ENCODE assay signal across 29 cellular contexts in the genomic region with DNA sequence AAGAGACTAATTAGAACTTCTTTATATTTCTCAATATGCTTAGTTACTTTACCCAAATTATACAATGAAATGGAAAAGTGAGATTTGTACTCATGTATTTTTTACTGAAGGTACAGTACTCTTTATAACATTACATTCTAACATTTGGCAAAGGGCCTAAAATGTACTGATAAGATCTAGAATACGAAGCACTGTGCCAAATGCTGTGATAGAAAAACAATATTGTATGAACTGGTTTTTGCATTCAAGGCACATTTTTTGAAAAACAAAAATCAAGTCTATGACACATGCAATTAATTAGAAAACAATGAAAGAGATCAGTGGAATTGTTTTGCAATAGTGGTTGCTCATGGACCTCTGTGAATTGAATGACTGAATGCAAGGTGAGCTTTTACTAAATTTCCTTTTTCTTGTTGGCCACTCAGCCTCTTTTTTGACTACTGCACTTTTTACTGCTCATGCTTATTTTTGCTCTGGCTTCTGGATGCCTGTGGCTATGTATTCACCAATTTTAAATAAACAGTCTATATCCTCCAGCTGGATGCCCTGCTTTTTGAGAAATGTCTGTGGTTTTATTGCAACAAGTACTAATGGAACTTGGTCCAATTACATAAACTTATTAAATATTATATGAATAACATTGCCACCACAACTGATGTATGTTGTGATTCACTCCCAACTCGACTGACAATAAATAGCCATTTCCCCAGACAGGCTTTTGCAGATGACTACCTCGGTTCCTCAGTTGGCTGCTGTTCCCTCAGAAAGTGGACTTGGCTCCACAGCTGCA. TPM values are rescaled to one million over a fixed set of nuclear protein-coding genes. Genes with fewer than 3 reads are reported as not detected.
A peak's percentile ranks its signal among the peaks of the same experiment; 100 is the strongest.
DNase-seq lines count a peak whose midpoint lies in the region; ATAC-seq, FAIRE-seq and TF ChIP-seq lines count a peak whose summit lies in the region.
"Had no signal": no experiment of that assay in that cellular context is flagged by ENCODE, and none has a peak within 500 bp of the region (broad histone marks: within the 10 kb centered on the region; RNA-seq: fewer than 3 reads in every experiment).

No MANE protein-coding gene starts in this region.

- H3K4me3 ChIP-seq in IMR-90 (ENCODE audit: insufficient read depth, low read depth, low read length) (no peak overlapping the region), astrocyte (ENCODE audit: insufficient read depth, low read depth, low read length) (no peak overlapping the region), fibroblast of pulmonary artery (replicated peaks; ENCODE audit: low read depth, low read length) (no peak overlapping the region)
- H3K4me3 ChIP-seq: coronary artery, hepatocyte, lower lobe of right lung, MG63, spleen, stomach, upper lobe of left lung had no signal

- no peak for TF ChIP-seq RAD21 in IMR-90 (IDR thresholded peaks at IDR 0.05; ENCODE audit: low read length)

- H2BK5ac ChIP-seq in IMR-90 (ENCODE audit: low read depth, low read length, poor library complexity, severe bottlenecking), result no peak overlapping the region

- no CpG with 5 or more reads among the region's 3 CpGs for WGBS in IMR-90 (ENCODE audit: extremely low coverage in 2 of 2, insufficient read length in 1 of 2), 2 experiments

- no peaks in the 10 kb centered on the region for H3K36me3 ChIP-seq in IMR-90 (ENCODE audit: control insufficient read depth, insufficient read depth, low read length)
- no peaks in the 10 kb centered on the region for H3K36me3 ChIP-seq in astrocyte (ENCODE audit: insufficient read depth, low read length)
- H3K36me3 ChIP-seq: lower lobe of right lung, MG63, spleen, stomach, upper lobe of left lung had no signal

- no peak overlapping the region for H3K4me3 Mint-ChIP-seq in astrocyte (ENCODE audit: unreplicated experiment)
- H3K4me3 Mint-ChIP-seq in activated CD4-positive, alpha-beta T cell treated with anti-CD3 and anti-CD28 coated beads, Interleukin-2, amount 10 ng/mL, durations not matched to agents 7 days and 5 days, result no peak overlapping the region
- H3K4me3 Mint-ChIP-seq: activated naive CD8-positive, alpha-beta T cell treated with anti-CD3 and anti-CD28 coated beads for 36 hours; activated T-helper 17 cell treated with anti-CD3 and anti-CD28 coated beads, Interleukin-2, amount 50 U/mL, for 72 hours; B cell; brain had no signal

- H3K9me3 Mint-ChIP-seq in astrocyte (ENCODE audit: unreplicated experiment), result no peaks in the 10 kb centered on the region
- H3K9me3 Mint-ChIP-seq in activated CD4-positive, alpha-beta T cell treated with anti-CD3 and anti-CD28 coated beads, Interleukin-2, amount 10 ng/mL, durations not matched to agents 7 days and 5 days, result peaks cover 4% of the 10 kb centered on the region

- TF ChIP-seq CTCF in IMR-90 (conservative IDR thresholded peaks at IDR 0.05; ENCODE audit: low read depth, low read length) (no peak), astrocyte (IDR thresholded peaks at IDR 0.05; ENCODE audit: insufficient read depth, low read depth, low read length) (no peak), fibroblast of pulmonary artery (IDR thresholded peaks at IDR 0.05; ENCODE audit: low read length, missing control alignments) (no peak)

- no peaks in the 10 kb centered on the region for H3K9me1 ChIP-seq in IMR-90 (ENCODE audit: insufficient read depth, low read length)

- H3K27ac ChIP-seq in IMR-90 (ENCODE audit: insufficient read depth, low read length) (no peak overlapping the region), astrocyte (ENCODE audit: low read depth, low read length) (no peak overlapping the region)
- H3K27ac ChIP-seq: coronary artery, foreskin keratinocyte, hepatocyte, lower lobe of right lung, spleen, stomach, upper lobe of left lung had no signal

- no peaks in the 10 kb centered on the region for H3K79me1 ChIP-seq in IMR-90 (ENCODE audit: low read depth in 1 of 2, low read length in 2 of 2)

- no peak for FAIRE-seq in astrocyte (lab: Jason Lieb, UNC)

- H2AK5ac ChIP-seq in IMR-90 (ENCODE audit: low read depth, low read length), result no peak overlapping the region

- no peak overlapping the region for H3K18ac ChIP-seq in IMR-90 (ENCODE audit: low read depth, low read length)

- no peak overlapping the region for H2BK120ac ChIP-seq in IMR-90 (ENCODE audit: low read depth, low read length)

- H3K36me3 Mint-ChIP-seq in astrocyte (ENCODE audit: low read depth, unreplicated experiment), result no peaks in the 10 kb centered on the region
- H3K36me3 Mint-ChIP-seq in activated CD4-positive, alpha-beta T cell treated with anti-CD3 and anti-CD28 coated beads, Interleukin-2, amount 10 ng/mL, durations not matched to agents 7 days and 5 days (ENCODE audit: low read depth), result no peaks in the 10 kb centered on the region
- H3K36me3 Mint-ChIP-seq: brain had no signal

- H3K9ac ChIP-seq in IMR-90 (ENCODE audit: low read depth, low read length) (no peak overlapping the region), astrocyte (ENCODE audit: low read length) (no peak overlapping the region)

- H4K91ac ChIP-seq in IMR-90 (ENCODE audit: insufficient read depth, low read depth, low read length), result no peak overlapping the region

- H3K56ac ChIP-seq in IMR-90 (ENCODE audit: extremely low read depth, insufficient read depth, low read length), result no peak overlapping the region

- DNase-seq in DMS79 treated with DMSO at 0.1 percent for 48 hours (lab: John Stamatoyannopoulos, UW), result peak; percentile 47
- DNase-seq in IMR-90, result peak; percentile 31
- peak; percentile 62 for DNase-seq in astrocyte (ENCODE audit: low read depth)
- DNase-seq in fibroblast of pulmonary artery (ENCODE audit: low read depth), result peak; percentile 59
- DNase-seq in mesenteric fat pad (ENCODE audit: low spot score), result no peak
- no peak for DNase-seq in T-helper 9 cell
- no peak for DNase-seq in activated CD4-positive, alpha-beta T cell treated with anti-CD3 and anti-CD28 coated beads, Interleukin-2, amount 10 ng/mL, durations not matched to agents 7 days and 5 days
- no peak for DNase-seq in AG08396 (ENCODE audit: low spot score)
- DNase-seq: activated CD4-positive, alpha-beta T cell treated with anti-CD3 and anti-CD28 coated beads, Interleukin-2, amount 50 U/mL, for 1 hour; activated naive CD8-positive, alpha-beta T cell treated with anti-CD3 and anti-CD28 coated beads for 36 hours; Caco-2; GDM1; islet precursor cell; lower lobe of right lung; MG63; NCI-H2029; NCI-H524 treated with DMSO at 0.1 percent for 48 hours; SHP77 treated with DMSO at 0.1 percent for 48 hours; spleen; stimulated activated CD4-positive, alpha-beta T cell treated with anti-CD3 and anti-CD28 coated beads, Interleukin-4, amount 100 ng/mL, for 4 hours; stomach; T-helper 1 cell; upper lobe of left lung had no signal

- peak; percentile 21; the same call in 1 of the 2 replicates for ATAC-seq in IMR-90 (ENCODE audit: low read depth)
- ATAC-seq: activated T-helper 17 cell treated with anti-CD3 and anti-CD28 coated beads, Interleukin-2, amount 50 U/mL, for 72 hours; foreskin keratinocyte; lower lobe of right lung had no signal

- H4K8ac ChIP-seq in IMR-90 (ENCODE audit: low read depth in 2 of 2, low read length in 2 of 2), result no peak overlapping the region

- no peaks in the 10 kb centered on the region for H3K4me1 Mint-ChIP-seq in astrocyte (ENCODE audit: low read depth, unreplicated experiment)
- H3K4me1 Mint-ChIP-seq in activated CD4-positive, alpha-beta T cell treated with anti-CD3 and anti-CD28 coated beads, Interleukin-2, amount 10 ng/mL, durations not matched to agents 7 days and 5 days, result no peaks in the 10 kb centered on the region
- H3K4me1 Mint-ChIP-seq: activated naive CD8-positive, alpha-beta T cell treated with anti-CD3 and anti-CD28 coated beads for 36 hours; activated T-helper 17 cell treated with anti-CD3 and anti-CD28 coated beads, Interleukin-2, amount 50 U/mL, for 72 hours; B cell had no signal

- H3K4me1 ChIP-seq in IMR-90 (ENCODE audit: control insufficient read depth, insufficient read depth, low read length), result no peaks in the 10 kb centered on the region
- H3K4me1 ChIP-seq in astrocyte (ENCODE audit: insufficient read depth, low read length), result no peaks in the 10 kb centered on the region
- H3K4me1 ChIP-seq: Caco-2, foreskin keratinocyte, lower lobe of right lung, spleen, stomach, upper lobe of left lung had no signal

- H3K4ac ChIP-seq in IMR-90 (ENCODE audit: low read depth, low read length), result no peak overlapping the region

- H2AK9ac ChIP-seq in IMR-90 (replicated peaks; ENCODE audit: low read depth, low read length, poor library complexity), result no peak overlapping the region

- TF ChIP-seq POLR2A in IMR-90 (IDR thresholded peaks at IDR 0.05; ENCODE audit: low read depth, low read length), result no peak

- CTCF ChIA-PET in IMR-90 (lab: Yijun Ruan, JAX), result no interaction called here
- CTCF ChIA-PET in activated CD4-positive, alpha-beta T cell treated with anti-CD3 and anti-CD28 coated beads, Interleukin-2, amount 10 ng/mL, durations not matched to agents 7 days and 5 days (lab: Charles Lee), result no interaction called here

- H4K20me1 ChIP-seq in IMR-90 (ENCODE audit: insufficient read depth, low read length) (no peaks in the 10 kb centered on the region), astrocyte (ENCODE audit: insufficient read depth, low read length) (no peaks in the 10 kb centered on the region)

- in situ Hi-C loops in IMR-90 (cut with MboI; ENCODE audit: low sequenced_read_pairs), result no loop called here

- no peak overlapping the region for H3K27ac Mint-ChIP-seq in astrocyte (ENCODE audit: unreplicated experiment)
- no peak overlapping the region for H3K27ac Mint-ChIP-seq in activated CD4-positive, alpha-beta T cell treated with anti-CD3 and anti-CD28 coated beads, Interleukin-2, amount 10 ng/mL, durations not matched to agents 7 days and 5 days
- H3K27ac Mint-ChIP-seq: activated naive CD8-positive, alpha-beta T cell treated with anti-CD3 and anti-CD28 coated beads for 36 hours; activated T-helper 17 cell treated with anti-CD3 and anti-CD28 coated beads, Interleukin-2, amount 50 U/mL, for 72 hours; B cell; brain had no signal

- no peak overlapping the region for H3K4me2 ChIP-seq in IMR-90 (ENCODE audit: low read depth, low read length)
- H3K4me2 ChIP-seq in astrocyte (ENCODE audit: low read length), result no peak overlapping the region
- H3K4me2 ChIP-seq: hepatocyte had no signal

- no peak overlapping the region for H3K14ac ChIP-seq in IMR-90 (replicated peaks; ENCODE audit: low read depth, low read length)

- H3K27me3 ChIP-seq in IMR-90 (ENCODE audit: control insufficient read depth, insufficient read depth, low read length) (peaks cover 3% of the 10 kb centered on the region; the same call in 1 of the 2 replicates), astrocyte (ENCODE audit: insufficient read depth, low read length) (no peaks in the 10 kb centered on the region)
- H3K27me3 ChIP-seq: foreskin keratinocyte, hepatocyte, MG63, upper lobe of left lung had no signal

- intact Hi-C loops in IMR-90 (cut with micrococcal nuclease), result no loop called here

- H2AFZ ChIP-seq in IMR-90 (replicated peaks; ENCODE audit: low read length, poor library complexity), result no peak overlapping the region
- H2AFZ ChIP-seq in astrocyte (ENCODE audit: low read depth, low read length), result no peak overlapping the region
- H2AFZ ChIP-seq: hepatocyte had no signal

- H3K9me3 ChIP-seq in IMR-90 (ENCODE audit: control insufficient read depth, insufficient read depth, low read length) (no peaks in the 10 kb centered on the region), astrocyte (ENCODE audit: insufficient read depth, low read depth, low read length) (no peaks in the 10 kb centered on the region)
- H3K9me3 ChIP-seq: Caco-2, lower lobe of right lung, MG63, stomach, upper lobe of left lung had no signal

- H4K5ac ChIP-seq in IMR-90 (ENCODE audit: low read depth, low read length), result no peak overlapping the region

- H3K79me2 ChIP-seq in astrocyte (ENCODE audit: insufficient read depth, low read length), result no peaks in the 10 kb centered on the region
- H3K79me2 ChIP-seq: hepatocyte had no signal

- no peak overlapping the region for H3K23ac ChIP-seq in IMR-90 (ENCODE audit: low read depth, low read length)

- H3K27me3 Mint-ChIP-seq in astrocyte (ENCODE audit: low read depth, unreplicated experiment), result no peaks in the 10 kb centered on the region
- peaks cover 14% of the 10 kb centered on the region for H3K27me3 Mint-ChIP-seq in activated CD4-positive, alpha-beta T cell treated with anti-CD3 and anti-CD28 coated beads, Interleukin-2, amount 10 ng/mL, durations not matched to agents 7 days and 5 days

- no TSS peak for BruUV-seq in IMR-90 (replicated peaks; lab: Mats Ljungman, UMichigan)

- H2BK20ac ChIP-seq in IMR-90 (ENCODE audit: low read depth, low read length), result no peak overlapping the region

- H2BK15ac ChIP-seq in IMR-90 (ENCODE audit: low read depth, low read length), result no peak overlapping the region

- POLR2A ChIA-PET in IMR-90 (lab: Charles Lee; ENCODE audit: unreplicated experiment), result interaction anchor here (0.6 kb wide), 1 partner anchor 681 kb away, joined by 3 read pairs; no protein-coding TSS in a partner anchor
- POLR2A ChIA-PET in activated CD4-positive, alpha-beta T cell treated with anti-CD3 and anti-CD28 coated beads, Interleukin-2, amount 10 ng/mL, durations not matched to agents 7 days and 5 days (lab: Charles Lee), result no interaction called here

- dilution Hi-C loops in IMR-90 (cut with HindIII; ENCODE audit: low sequenced_read_pairs, unreplicated experiment), result no loop called here

RNA-seq across cellular contexts. Expression of gene OBI1, which starts 41.4 kb away (rescaled TPM):
- 11.8 and 19.7 TPM in 2 replicates for total RNA-seq in IMR-90 (2012; rRNA removed)
- 3.5 and 4.4 TPM in 2 replicates for polyA plus RNA-seq in IMR-90 (2012; rRNA removed)
- polyA plus RNA-seq in IMR-90 (2012; cell fraction: cytosol; rRNA removed), result 0.44 and 0.49 TPM in 2 replicates
- polyA plus RNA-seq in IMR-90 (2012; cell fraction: nucleus; rRNA removed; ENCODE audit: low replicate concordance), result 0.30 and 2.4 TPM in 2 replicates
- total RNA-seq in astrocyte, result 12.8 and 13.2 TPM in 2 replicates
- total RNA-seq in mesenteric fat pad, result 8.2 TPM
- 10 to 100 TPM; 19.9 to 22.2 TPM for total RNA-seq in activated CD4-positive, alpha-beta T cell treated with anti-CD3 and anti-CD28 coated beads, Interleukin-2, amount 10 ng/mL, durations not matched to agents 7 days and 5 days

Comparison
In these comparisons a context has a peak if more than half of its experiments do, and no peak if none do; other contexts are left out.
1. DNase-seq: peak in DMS79 treated with DMSO at 0.1 percent for 48 hours (single experiment), IMR-90 (single experiment), astrocyte (single experiment) and fibroblast of pulmonary artery (single experiment); none in mesenteric fat pad (single experiment), T-helper 9 cell (single experiment), activated CD4-positive, alpha-beta T cell treated with anti-CD3 and anti-CD28 coated beads, Interleukin-2, amount 10 ng/mL, durations not matched to agents 7 days and 5 days (single experiment) and AG08396 (single experiment).